ENCODE assay signal across 1 cellular context in the genomic region with DNA sequence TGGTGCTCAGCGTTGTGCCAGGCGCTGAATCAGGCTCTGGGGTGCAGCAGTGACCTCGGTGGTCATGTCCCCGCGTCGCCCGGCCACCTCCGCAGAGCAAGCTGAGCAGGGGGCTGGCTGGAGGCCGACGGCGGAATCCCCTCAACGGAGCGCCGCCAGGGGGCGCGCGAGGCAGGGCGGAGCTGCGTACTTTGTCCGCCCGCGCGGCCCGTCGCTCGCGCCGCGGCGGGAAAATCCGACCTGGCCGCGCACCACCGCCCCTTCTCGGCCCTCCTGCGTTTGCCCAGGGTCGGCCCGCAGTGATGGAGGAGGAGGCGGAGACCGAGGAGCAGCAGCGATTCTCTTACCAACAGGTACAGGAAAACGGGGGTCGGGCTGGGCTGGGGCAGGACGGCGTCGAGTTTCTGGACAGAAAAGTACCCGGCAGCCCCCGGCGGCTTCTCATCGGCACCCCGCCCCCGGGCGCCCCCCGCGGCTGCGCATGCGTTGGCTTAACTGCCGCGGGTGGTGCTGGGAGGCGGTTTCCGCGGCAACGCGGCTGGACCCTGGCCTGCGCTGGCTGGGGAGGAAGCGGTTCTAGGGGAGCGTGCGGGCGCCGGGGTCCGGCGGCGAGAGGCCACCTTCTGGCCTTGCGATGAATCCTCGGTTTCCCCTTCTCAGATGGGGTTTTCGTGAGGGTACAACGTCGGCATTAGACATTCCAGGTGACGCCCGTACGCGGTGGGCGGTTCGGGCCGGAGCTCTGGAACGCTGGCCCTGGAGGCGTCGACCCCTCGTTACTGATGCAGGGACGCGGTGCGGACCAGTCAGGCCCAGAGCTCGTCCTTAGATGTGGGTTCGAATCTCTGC.
TF ChIP-seq lines count a peak whose summit lies in the region.

Gene CENPS, plus strand, starts transcription at position 218 of the 849 bp plus-strand sequence. Its CDS starts 85 bp downstream, at position 303.

TF ChIP-seq in HEK293, 187 proteins besides CTCF, POLR2A, EP300 and RAD21 (continued from another document):
- TF ChIP-seq SP3 (tag by site-specific recombination; IDR thresholded peaks at IDR 0.05) = peak; percentile 74
- TF ChIP-seq, protein P1, sequence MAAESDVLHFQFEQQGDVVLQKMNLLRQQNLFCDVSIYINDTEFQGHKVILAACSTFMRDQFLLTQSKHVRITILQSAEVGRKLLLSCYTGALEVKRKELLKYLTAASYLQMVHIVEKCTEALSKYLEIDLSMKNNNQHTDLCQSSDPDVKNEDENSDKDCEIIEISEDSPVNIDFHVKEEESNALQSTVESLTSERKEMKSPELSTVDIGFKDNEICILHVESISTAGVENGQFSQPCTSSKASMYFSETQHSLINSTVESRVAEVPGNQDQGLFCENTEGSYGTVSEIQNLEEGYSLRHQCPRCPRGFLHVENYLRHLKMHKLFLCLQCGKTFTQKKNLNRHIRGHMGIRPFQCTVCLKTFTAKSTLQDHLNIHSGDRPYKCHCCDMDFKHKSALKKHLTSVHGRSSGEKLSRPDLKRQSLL (tag by site-specific recombination; IDR thresholded peaks at IDR 0.05) = peak; percentile 63; the same call in 1 of the 2 replicates
- TF ChIP-seq ZNF239 (tag by site-specific recombination; IDR thresholded peaks at IDR 0.05) = no peak
- peak; percentile 81 for TF ChIP-seq YY1 (tag by site-specific recombination; IDR thresholded peaks at IDR 0.05)
- peak; percentile 96 for TF ChIP-seq KLF8 (tag by site-specific recombination; IDR thresholded peaks at IDR 0.05)
- peak; percentile 85 for TF ChIP-seq ZNF2 (tag by site-specific recombination; IDR thresholded peaks at IDR 0.05)
- TF ChIP-seq ZNF214 (tag by site-specific recombination; IDR thresholded peaks at IDR 0.05; ENCODE audit: borderline replicate concordance) = no peak
- TF ChIP-seq ZNF530 (tag by site-specific recombination; IDR thresholded peaks at IDR 0.05; ENCODE audit: low read depth) = no peak
- TF ChIP-seq MEIS1 (CRISPR knock-in tag; IDR thresholded peaks at IDR 0.05; ENCODE audit: borderline replicate concordance) = no peak
- TF ChIP-seq ZIC2 (tag by site-specific recombination; IDR thresholded peaks at IDR 0.05) = peak; percentile 35
- TF ChIP-seq SP7 (tag by site-specific recombination; IDR thresholded peaks at IDR 0.05) = peak; percentile 88
- TF ChIP-seq ZEB2 (tag by site-specific recombination; IDR thresholded peaks at IDR 0.05) = peak; percentile 79; the same call in 1 of the 2 replicates
- peak; percentile 74 for TF ChIP-seq GLIS1 (tag by site-specific recombination; IDR thresholded peaks at IDR 0.05)
- TF ChIP-seq, protein P2, sequence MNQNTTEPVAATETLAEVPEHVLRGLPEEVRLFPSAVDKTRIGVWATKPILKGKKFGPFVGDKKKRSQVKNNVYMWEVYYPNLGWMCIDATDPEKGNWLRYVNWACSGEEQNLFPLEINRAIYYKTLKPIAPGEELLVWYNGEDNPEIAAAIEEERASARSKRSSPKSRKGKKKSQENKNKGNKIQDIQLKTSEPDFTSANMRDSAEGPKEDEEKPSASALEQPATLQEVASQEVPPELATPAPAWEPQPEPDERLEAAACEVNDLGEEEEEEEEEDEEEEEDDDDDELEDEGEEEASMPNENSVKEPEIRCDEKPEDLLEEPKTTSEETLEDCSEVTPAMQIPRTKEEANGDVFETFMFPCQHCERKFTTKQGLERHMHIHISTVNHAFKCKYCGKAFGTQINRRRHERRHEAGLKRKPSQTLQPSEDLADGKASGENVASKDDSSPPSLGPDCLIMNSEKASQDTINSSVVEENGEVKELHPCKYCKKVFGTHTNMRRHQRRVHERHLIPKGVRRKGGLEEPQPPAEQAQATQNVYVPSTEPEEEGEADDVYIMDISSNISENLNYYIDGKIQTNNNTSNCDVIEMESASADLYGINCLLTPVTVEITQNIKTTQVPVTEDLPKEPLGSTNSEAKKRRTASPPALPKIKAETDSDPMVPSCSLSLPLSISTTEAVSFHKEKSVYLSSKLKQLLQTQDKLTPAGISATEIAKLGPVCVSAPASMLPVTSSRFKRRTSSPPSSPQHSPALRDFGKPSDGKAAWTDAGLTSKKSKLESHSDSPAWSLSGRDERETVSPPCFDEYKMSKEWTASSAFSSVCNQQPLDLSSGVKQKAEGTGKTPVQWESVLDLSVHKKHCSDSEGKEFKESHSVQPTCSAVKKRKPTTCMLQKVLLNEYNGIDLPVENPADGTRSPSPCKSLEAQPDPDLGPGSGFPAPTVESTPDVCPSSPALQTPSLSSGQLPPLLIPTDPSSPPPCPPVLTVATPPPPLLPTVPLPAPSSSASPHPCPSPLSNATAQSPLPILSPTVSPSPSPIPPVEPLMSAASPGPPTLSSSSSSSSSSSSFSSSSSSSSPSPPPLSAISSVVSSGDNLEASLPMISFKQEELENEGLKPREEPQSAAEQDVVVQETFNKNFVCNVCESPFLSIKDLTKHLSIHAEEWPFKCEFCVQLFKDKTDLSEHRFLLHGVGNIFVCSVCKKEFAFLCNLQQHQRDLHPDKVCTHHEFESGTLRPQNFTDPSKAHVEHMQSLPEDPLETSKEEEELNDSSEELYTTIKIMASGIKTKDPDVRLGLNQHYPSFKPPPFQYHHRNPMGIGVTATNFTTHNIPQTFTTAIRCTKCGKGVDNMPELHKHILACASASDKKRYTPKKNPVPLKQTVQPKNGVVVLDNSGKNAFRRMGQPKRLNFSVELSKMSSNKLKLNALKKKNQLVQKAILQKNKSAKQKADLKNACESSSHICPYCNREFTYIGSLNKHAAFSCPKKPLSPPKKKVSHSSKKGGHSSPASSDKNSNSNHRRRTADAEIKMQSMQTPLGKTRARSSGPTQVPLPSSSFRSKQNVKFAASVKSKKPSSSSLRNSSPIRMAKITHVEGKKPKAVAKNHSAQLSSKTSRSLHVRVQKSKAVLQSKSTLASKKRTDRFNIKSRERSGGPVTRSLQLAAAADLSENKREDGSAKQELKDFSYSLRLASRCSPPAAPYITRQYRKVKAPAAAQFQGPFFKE (tag by site-specific recombination; IDR thresholded peaks at IDR 0.05; ENCODE audit: borderline replicate concordance) = no peak
- TF ChIP-seq ZNF138 (tag by site-specific recombination; IDR thresholded peaks at IDR 0.05; ENCODE audit: borderline replicate concordance) = no peak
- peak; percentile 65; the same call in 1 of the 2 replicates for TF ChIP-seq ZBTB20 (tag by site-specific recombination; IDR thresholded peaks at IDR 0.05)
- TF ChIP-seq ZNF776 (tag by site-specific recombination; IDR thresholded peaks at IDR 0.05; ENCODE audit: borderline replicate concordance) = peak; percentile 52; the same call in 1 of the 2 replicates
- TF ChIP-seq ZNF416 (tag by site-specific recombination; IDR thresholded peaks at IDR 0.05) = no peak
